In genomic region chr11:77066229-77067023, GRCh38 we compare ENCODE assay signal across 8 cellular contexts. TPM values are rescaled to one million over a fixed set of nuclear protein-coding genes. Genes with fewer than 3 reads are reported as not detected.
DNase-seq lines count a peak whose midpoint lies in the region; ATAC-seq, FAIRE-seq and TF ChIP-seq lines count a peak whose summit lies in the region.

Gene CAPN5, plus strand, starts transcription at chr11:77066971. Its CDS starts 17,916 bp downstream, at chr11:77084887.

- no peaks in the 10 kb centered on the region for H3K9me3 Mint-ChIP-seq in activated B cell treated with CpG ODN at 0.5 μM for 24 hours

- CTCF ChIA-PET in AG04449 (lab: Yijun Ruan, JAX) (interaction anchor here (0.7 to 5.2 kb wide), 9 partner anchors 9 to 122 kb away, joined by 3 to 86 read pairs (median 4); no protein-coding TSS in a partner anchor), activated B cell treated with CpG ODN at 0.5 μM for 24 hours (lab: Charles Lee) (interaction anchor here (1.7 kb wide), 1 partner anchor 25 kb away, joined by 9 read pairs; no protein-coding TSS in a partner anchor)

- peaks cover 10% of the 10 kb centered on the region for H3K4me1 Mint-ChIP-seq in activated B cell treated with CpG ODN at 0.5 μM for 24 hours

- TF ChIP-seq CTCF in AG04449 (IDR thresholded peaks at IDR 0.05; ENCODE audit: insufficient read depth, low read length, missing control alignments) (peak; percentile 67), activated B cell treated with CpG ODN at 0.5 μM for 24 hours (IDR thresholded peaks at IDR 0.05) (no peak), keratinocyte (optimal IDR thresholded peaks at IDR 0.05 in 1 of 3, IDR thresholded peaks at IDR 0.05 in 1 of 3, conservative IDR thresholded peaks at IDR 0.05 in 1 of 3; ENCODE audit: extremely low read depth in 1 of 3, insufficient read depth in 2 of 3, low read length in 3 of 3) (peak in 2 of 3 experiments; percentile 16 to 26)

- H3K4me3 Mint-ChIP-seq in activated B cell treated with CpG ODN at 0.5 μM for 24 hours = peak within 1 kb of the TSS; percentile 85

- H3K4me3 ChIP-seq in AG04449 (ENCODE audit: low read depth, low read length) = peak within 1 kb of the TSS; percentile 72
- H3K4me3 ChIP-seq in keratinocyte (ENCODE audit: control insufficient read depth in 2 of 3, extremely low read depth in 1 of 3, insufficient read depth in 2 of 3, low read depth in 1 of 3, low read length in 3 of 3) = peak within 1 kb of the TSS; percentile 52 to 80 (median 71)

- no peaks in the 10 kb centered on the region for H3K36me3 ChIP-seq in keratinocyte (ENCODE audit: control insufficient read depth in 2 of 2, extremely low read depth in 1 of 2, insufficient read depth in 2 of 2, low read length in 2 of 2)

- DNase-seq in AG04449 (ENCODE audit: low read depth, low spot score) (no peak), NCI-H2196 (lab: John Stamatoyannopoulos, UW; ENCODE audit: unreplicated experiment) (peak; percentile 93), activated B cell treated with CpG ODN at 0.5 μM for 24 hours (peak; percentile 93), caudate nucleus (lab: John Stamatoyannopoulos, UW) (peak; percentile 13 to 96 (median 87)), keratinocyte (ENCODE audit: low read depth, low spot score) (peak; percentile 19)
- peak; percentile 90 for DNase-seq in stimulated activated CD4-positive, alpha-beta T cell treated with anti-CD3 and anti-CD28 coated beads, Interleukin-12 subunit alpha, Interleukin-12 subunit beta, amount 100 ng/mL, for 4 hours

- peaks cover 8% of the 10 kb centered on the region for H3K4me1 ChIP-seq in keratinocyte (ENCODE audit: control insufficient read depth, extremely low read depth, insufficient read depth, low read length)

- no peaks in the 10 kb centered on the region for H3K27me3 Mint-ChIP-seq in activated B cell treated with CpG ODN at 0.5 μM for 24 hours

- no peaks in the 10 kb centered on the region for H4K20me1 ChIP-seq in keratinocyte (ENCODE audit: control insufficient read depth, extremely low read depth, insufficient read depth, low read length)

- H3K9me3 ChIP-seq in keratinocyte (ENCODE audit: control insufficient read depth, low read depth, low read length) = no peaks in the 10 kb centered on the region

- H3K27me3 ChIP-seq in keratinocyte (ENCODE audit: control insufficient read depth, extremely low read depth, insufficient read depth, low read length) = peaks cover 23% of the 10 kb centered on the region

- H3K79me2 ChIP-seq in keratinocyte (ENCODE audit: control insufficient read depth, insufficient read depth, low read length) = no peaks in the 10 kb centered on the region

- FAIRE-seq in keratinocyte (lab: Jason Lieb, UNC) = no peak

- no peaks in the 10 kb centered on the region for H3K36me3 Mint-ChIP-seq in activated B cell treated with CpG ODN at 0.5 μM for 24 hours (ENCODE audit: low read depth)

- intact Hi-C loops in activated B cell treated with CpG ODN at 0.5 μM for 24 hours (cut with micrococcal nuclease) = loop anchor here (1.0 to 10.0 kb wide), 4 partner anchors 19 to 408 kb away; partner anchors contain the start of genes ACER3 and PAK1

- H3K9me1 ChIP-seq in keratinocyte (ENCODE audit: control insufficient read depth, extremely low read depth, insufficient read depth, low read length) = peaks cover 2% of the 10 kb centered on the region

- H3K4me2 ChIP-seq in keratinocyte (ENCODE audit: control insufficient read depth, extremely low read depth, insufficient read depth, low read depth, low read length) = peak within 1 kb of the TSS; percentile 89

- peak; percentile 85 for ATAC-seq in GM18861 (IDR thresholded peaks at IDR 0.05; ENCODE audit: unreplicated experiment)
- peak; percentile 92 for ATAC-seq in HG03095 (IDR thresholded peaks at IDR 0.05; ENCODE audit: unreplicated experiment)
- peak; percentile 95 for ATAC-seq in activated B cell treated with CpG ODN at 0.5 μM for 24 hours (ENCODE audit: low read depth)

- peak within 1 kb of the TSS; percentile 65 for H3K9ac ChIP-seq in keratinocyte (ENCODE audit: control insufficient read depth, extremely low read depth, insufficient read depth, low read length)

- H2AFZ ChIP-seq in keratinocyte (ENCODE audit: control insufficient read depth, low read length) = peak within 1 kb of the TSS; percentile 80

- dilution Hi-C loops in keratinocyte (cut with MboI; ENCODE audit: extremely low pct_ligation_motif_present, low sequenced_read_pairs) = no loop called here

- POLR2A ChIA-PET in AG04449 (lab: Yijun Ruan, JAX) (interaction anchor here (0.7 to 1.0 kb wide), 6 partner anchors 15 to 56 kb away, joined by 3 to 10 read pairs (median 4); no protein-coding TSS in a partner anchor), activated B cell treated with CpG ODN at 0.5 μM for 24 hours (lab: Charles Lee) (interaction anchor here (1.0 kb wide), 1 partner anchor 19 kb away, joined by 11 read pairs; no protein-coding TSS in a partner anchor)

- peak within 1 kb of the TSS; percentile 54 for H3K27ac Mint-ChIP-seq in activated B cell treated with CpG ODN at 0.5 μM for 24 hours

- H3K27ac ChIP-seq in caudate nucleus (ENCODE audit: low read depth, low read length) = peak within 1 kb of the TSS; percentile 68
- H3K27ac ChIP-seq in keratinocyte (ENCODE audit: control insufficient read depth, insufficient read depth, low read length) = no peak within 1 kb of the TSS

RNA-seq across cellular contexts. Expression of gene CAPN5, which starts in this region (rescaled TPM):
- 0.44 and 0.71 TPM in 2 replicates for total RNA-seq in activated B cell treated with CpG ODN at 0.5 μM for 24 hours
- polyA plus RNA-seq in keratinocyte = 0.97 to 1.9 TPM (median 1.2 TPM) in 3 replicates
- 0.12 TPM for polyA plus RNA-seq in keratinocyte (2011; ENCODE audit: low read depth)
- polyA plus RNA-seq in keratinocyte (2011; cell fraction: cytosol; rRNA removed) = 0.74 and 1.6 TPM in 2 replicates
- polyA plus RNA-seq in keratinocyte (2011; cell fraction: nucleus; rRNA removed) = 2.3 and 3.3 TPM in 2 replicates
- polyA plus RNA-seq in keratinocyte (2012; ENCODE audit: low replicate concordance) = 0.23 and 1.9 TPM in 2 replicates
- 1.5 to 4.7 TPM (median 1.9 TPM) in 3 replicates for polyA minus RNA-seq in keratinocyte
- polyA minus RNA-seq in keratinocyte (2011; cell fraction: cytosol; rRNA and poly(A)+ RNA removed) = 1.9 TPM
- polyA minus RNA-seq in keratinocyte (2011; cell fraction: nucleus; rRNA and poly(A)+ RNA removed) = 1.3 and 2.0 TPM in 2 replicates

Comparison
In these comparisons a context has a peak if more than half of its experiments do, and no peak if none do; other contexts are left out.
1. Peak in DNase-seq and ATAC-seq in activated B cell treated with CpG ODN at 0.5 μM for 24 hours; RNA of the gene not detected or under 1 TPM.